ENCODE assay signal across 8 cellular contexts in the genomic region with DNA sequence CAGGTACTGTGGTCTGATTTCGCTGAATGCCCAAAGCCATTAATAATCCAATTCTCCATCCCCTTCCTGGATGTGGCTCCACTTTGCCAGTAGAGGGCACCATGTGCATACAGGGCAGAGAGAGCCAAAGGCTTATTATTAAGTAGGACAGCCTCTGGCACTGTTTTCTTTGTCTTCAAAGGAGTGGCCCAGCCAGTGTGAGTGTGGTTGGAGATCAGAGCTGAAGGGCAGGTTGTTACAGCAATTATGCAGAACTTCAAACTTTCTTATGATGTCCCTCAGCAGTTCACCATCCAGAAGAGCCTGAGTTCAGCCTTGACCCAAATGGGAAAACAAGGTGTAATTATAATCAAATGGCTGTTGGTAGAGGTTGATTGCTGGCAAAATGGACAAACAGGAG. TPM values are rescaled to one million over a fixed set of nuclear protein-coding genes. Genes with fewer than 3 reads are reported as not detected.
DNase-seq lines count a peak whose midpoint lies in the region; ATAC-seq and TF ChIP-seq lines count a peak whose summit lies in the region.

No MANE protein-coding gene starts in this region.

- TF ChIP-seq CTCF in A673 (conservative IDR thresholded peaks at IDR 0.05; ENCODE audit: low read depth, low read length) (peak; percentile 95), body of pancreas (IDR thresholded peaks at IDR 0.05) (peak; percentile 76 to 97 (median 91))

- no peak for TF ChIP-seq POLR2A in GM18505 (IDR thresholded peaks at IDR 0.05; ENCODE audit: borderline replicate concordance, extremely low read depth, insufficient read depth, insufficient read length)
- TF ChIP-seq POLR2A in body of pancreas (IDR thresholded peaks at IDR 0.05) = no peak

- CTCF ChIA-PET in A673 (lab: Charles Lee) = interaction anchor here (0.6 to 0.7 kb wide), 2 partner anchors 46 to 218 kb away, joined by 3 to 4 read pairs; no protein-coding TSS in a partner anchor

- intact Hi-C loops in A673 (cut with micrococcal nuclease; ENCODE audit: unreplicated experiment) (loop anchor here (1.0 to 2.0 kb wide), 3 partner anchors 202 to 466 kb away; no protein-coding TSS in a partner anchor), body of pancreas (cut with DNase I) (loop anchor here (5.0 kb wide), 1 partner anchor 215 kb away; no protein-coding TSS in a partner anchor)

- 0 to 6% methylated on average over 1 of the region's 1 CpG for WGBS in body of pancreas, 2 donors
- no CpG with 5 or more reads among the region's 1 CpG for WGBS in iPS DF 6.9 (ENCODE audit: insufficient coverage, insufficient read length)

- H3K9me3 ChIP-seq in A673 (ENCODE audit: low read depth, low read length, poor library complexity, severe bottlenecking) = no peaks in the 10 kb centered on the region
- H3K9me3 ChIP-seq in body of pancreas = no peaks in the 10 kb centered on the region
- no peaks in the 10 kb centered on the region for H3K9me3 ChIP-seq in iPS DF 6.9 (ENCODE audit: control insufficient read depth, insufficient read depth, low read length)

- H3K36me3 ChIP-seq in A673 (ENCODE audit: insufficient read depth, low read length, poor library complexity, severe bottlenecking) = no peaks in the 10 kb centered on the region
- H3K36me3 ChIP-seq in body of pancreas (replicated peaks in 1 of 2; ENCODE audit: insufficient read depth in 1 of 2, low read depth in 2 of 2) = no peaks in the 10 kb centered on the region
- no peaks in the 10 kb centered on the region for H3K36me3 ChIP-seq in iPS DF 6.9 (ENCODE audit: control insufficient read depth, insufficient read depth, low read length)

- POLR2A ChIA-PET in A673 (lab: Charles Lee; ENCODE audit: low non-redundant PET) = no interaction called here

- no TSS peak for BruUV-seq in A673 (replicated peaks; lab: Mats Ljungman, UMichigan)

- H3K27ac ChIP-seq in A673 (ENCODE audit: low read depth, low read length, poor library complexity, severe bottlenecking) (no peak overlapping the region), body of pancreas (peak overlapping the region in 1 of 4 donors; percentile 49), iPS DF 6.9 (ENCODE audit: low read length) (no peak overlapping the region)

- H3K4me3 ChIP-seq in A673 (ENCODE audit: low read depth, low read length, poor library complexity, severe bottlenecking) (no peak overlapping the region), body of pancreas (no peak overlapping the region), iPS DF 6.9 (ENCODE audit: low read length) (no peak overlapping the region)

- DNase-seq in A673 (ENCODE audit: low spot score) (peak; percentile 84), NCI-H1436 (lab: John Stamatoyannopoulos, UW) (peak; percentile 66), T-helper 9 cell (peak; percentile 26), body of pancreas (peak; percentile 71 to 84 (median 80)), iPS DF 6.9 (ENCODE audit: low read depth, low spot score) (peak; percentile 63)
- DNase-seq in stimulated activated CD4-positive, alpha-beta T cell treated with anti-CD3 and anti-CD28 coated beads, Interleukin-1b, Interleukin-23, amount 100 ng/mL, for 48 hours = peak; percentile 65

- H3K4me1 ChIP-seq in A673 (ENCODE audit: insufficient read depth, low read length, poor library complexity, severe bottlenecking) = no peaks in the 10 kb centered on the region
- no peaks in the 10 kb centered on the region for H3K4me1 ChIP-seq in body of pancreas
- 0 out of 2 replicates have a peak, but pooled peaks cover 2% of the 10 kb centered on the region for H3K4me1 ChIP-seq in iPS DF 6.9 (ENCODE audit: control insufficient read depth, insufficient read depth, low read length)

- H3K27me3 ChIP-seq in A673 (replicated peaks; ENCODE audit: insufficient read depth, low read depth, low read length, poor library complexity) (no peaks in the 10 kb centered on the region), body of pancreas (no peaks in the 10 kb centered on the region), iPS DF 6.9 (ENCODE audit: control insufficient read depth, insufficient read depth, low read length) (no peaks in the 10 kb centered on the region)

- peak; percentile 95 for ATAC-seq in GM18505 (IDR thresholded peaks at IDR 0.05; ENCODE audit: unreplicated experiment)
- peak; percentile 98 for ATAC-seq in HG02885 (IDR thresholded peaks at IDR 0.05; ENCODE audit: poor library complexity, unreplicated experiment)
- peak; percentile 100 for ATAC-seq in body of pancreas

RNA-seq across cellular contexts. Expression of a gene that starts 38.6 kb away (rescaled TPM):
- total RNA-seq in A673 (2021) (31.8 and 32.9 TPM in 2 replicates), body of pancreas (10 to 100 TPM; 28.3 to 33.0 TPM)

Comparison
In these comparisons a context has a peak if more than half of its experiments do, and no peak if none do; other contexts are left out.
1. DNase-seq: peak in every context shown above with its lines; median percentile 84 in A673; 80 in body of pancreas; 66 in NCI-H1436; 65 in stimulated activated CD4-positive, alpha-beta T cell treated with anti-CD3 and anti-CD28 coated beads, Interleukin-1b, Interleukin-23, amount 100 ng/mL, for 48 hours; 63 in iPS DF 6.9; 26 in T-helper 9 cell.